ENCODE assay signal across 29 cellular contexts in genomic region chr2:172220111-172220510, GRCh38.
"Had no signal": no experiment of that assay in that cellular context is flagged by ENCODE, and none has a peak within 500 bp of the region (broad histone marks: within the 10 kb centered on the region; RNA-seq: fewer than 3 reads in every experiment).

No MANE protein-coding gene starts in this region.

- H3K4me1 ChIP-seq: ascending aorta had no signal

- H3K4me3 ChIP-seq: ascending aorta, body of pancreas had no signal

- H3K4me1 Mint-ChIP-seq: activated B cell treated with CpG ODN at 0.5 μM for 24 hours, IgD-negative memory B cell had no signal

- H3K27me3 ChIP-seq: ascending aorta, body of pancreas had no signal

- H3K9me3 ChIP-seq: ascending aorta, body of pancreas had no signal

- H3K36me3 Mint-ChIP-seq: activated CD8-positive, alpha-beta memory T cell treated with anti-CD3 and anti-CD28 coated beads, Interleukin-2, amount 10 ng/mL, durations not matched to agents 7 days and 5 days; activated naive CD4-positive, alpha-beta T cell treated with anti-CD3 and anti-CD28 coated beads, Interleukin-2, amount 50 U/mL, for 72 hours had no signal

- DNase-seq: activated B cell treated with CpG ODN at 0.5 μM for 24 hours; activated CD4-positive, alpha-beta T cell treated with anti-CD3 and anti-CD28 coated beads for 1 hour; activated CD4-positive, alpha-beta T cell treated with anti-CD3 and anti-CD28 coated beads, Interleukin-2, amount 10 ng/mL, durations not matched to agents 24 days and 14 days; activated CD4-positive, alpha-beta T cell treated with anti-CD3 and anti-CD28 coated beads, Interleukin-2, amount 50 U/mL, for 48 hours; activated CD8-positive, alpha-beta memory T cell treated with anti-CD3 and anti-CD28 coated beads, Interleukin-2, amount 10 ng/mL, durations not matched to agents 7 days and 5 days; activated effector memory CD4-positive, alpha-beta T cell treated with anti-CD3 and anti-CD28 coated beads, Interleukin-2, amount 50 U/mL, for 16 hours; activated naive CD4-positive, alpha-beta T cell treated with Interleukin-2 at 50 U/mL for 16 hours; activated naive CD8-positive, alpha-beta T cell treated with anti-CD3 and anti-CD28 coated beads, Interleukin-2, amount 50 U/mL, for 24 hours; activated T-cell treated with anti-CD3 and anti-CD28 coated beads, Interleukin-2, amount 50 U/mL, for 24 hours; amniotic stem cell; body of pancreas; central memory CD4-positive, alpha-beta T cell; MM.1S; NCI-H1048; NCI-H1417; NCI-H1694; NCI-H2029; NCI-H2107; NCI-H345; NCI-H510A; NCI-H526 treated with DMSO at 0.1 percent for 48 hours; NCI-H82; PC-3; SHP77 treated with DMSO at 0.1 percent for 48 hours; T-helper 1 cell had no signal

- H3K27ac Mint-ChIP-seq: activated B cell treated with CpG ODN at 0.5 μM for 24 hours; activated CD4-positive, alpha-beta T cell treated with anti-CD3 and anti-CD28 coated beads, Interleukin-2, amount 10 ng/mL, durations not matched to agents 24 days and 14 days; activated CD8-positive, alpha-beta memory T cell treated with anti-CD3 and anti-CD28 coated beads, Interleukin-2, amount 10 ng/mL, durations not matched to agents 7 days and 5 days; activated naive CD4-positive, alpha-beta T cell treated with anti-CD3 and anti-CD28 coated beads, Interleukin-2, amount 50 U/mL, for 72 hours; activated naive CD8-positive, alpha-beta T cell treated with anti-CD3 and anti-CD28 coated beads, Interleukin-2, amount 50 U/mL, for 24 hours; activated T-cell treated with anti-CD3 and anti-CD28 coated beads, Interleukin-2, amount 50 U/mL, for 24 hours; activated T-helper 1 cell treated with anti-CD3 and anti-CD28 coated beads, Interleukin-12 subunit alpha, Interleukin-12 subunit beta, Interleukin-2, Interleukin-4 antibody, amounts not matched to agents 30 ng/mL and 10 ng/mL and 1 ng/mL, durations not matched to agents 14 hours and 24 hours and 36 hours; IgD-negative memory B cell had no signal

- H3K9me3 Mint-ChIP-seq: activated B cell treated with CpG ODN at 0.5 μM for 24 hours; activated naive CD8-positive, alpha-beta T cell treated with anti-CD3 and anti-CD28 coated beads, Interleukin-2, amount 50 U/mL, for 24 hours; activated T-cell treated with anti-CD3 and anti-CD28 coated beads, Interleukin-2, amount 50 U/mL, for 24 hours; activated T-helper 1 cell treated with anti-CD3 and anti-CD28 coated beads, Interleukin-12 subunit alpha, Interleukin-12 subunit beta, Interleukin-2, Interleukin-4 antibody, amounts not matched to agents 30 ng/mL and 10 ng/mL and 1 ng/mL, durations not matched to agents 14 hours and 24 hours and 36 hours had no signal

- H3K36me3 ChIP-seq: ascending aorta had no signal

- H3K27me3 Mint-ChIP-seq: activated CD4-positive, alpha-beta T cell treated with anti-CD3 and anti-CD28 coated beads, Interleukin-2, amount 10 ng/mL, durations not matched to agents 24 days and 14 days; activated CD8-positive, alpha-beta memory T cell treated with anti-CD3 and anti-CD28 coated beads, Interleukin-2, amount 10 ng/mL, durations not matched to agents 7 days and 5 days; activated T-cell treated with anti-CD3 and anti-CD28 coated beads, Interleukin-2, amount 50 U/mL, for 24 hours had no signal

- H3K4me3 Mint-ChIP-seq: activated B cell treated with CpG ODN at 0.5 μM for 24 hours; activated CD4-positive, alpha-beta T cell treated with anti-CD3 and anti-CD28 coated beads, Interleukin-2, amount 10 ng/mL, durations not matched to agents 24 days and 14 days; activated CD8-positive, alpha-beta memory T cell treated with anti-CD3 and anti-CD28 coated beads, Interleukin-2, amount 10 ng/mL, durations not matched to agents 7 days and 5 days; activated naive CD8-positive, alpha-beta T cell treated with anti-CD3 and anti-CD28 coated beads, Interleukin-2, amount 50 U/mL, for 24 hours; activated T-cell treated with anti-CD3 and anti-CD28 coated beads, Interleukin-2, amount 50 U/mL, for 24 hours; activated T-helper 1 cell treated with anti-CD3 and anti-CD28 coated beads, Interleukin-12 subunit alpha, Interleukin-12 subunit beta, Interleukin-2, Interleukin-4 antibody, amounts not matched to agents 30 ng/mL and 10 ng/mL and 1 ng/mL, durations not matched to agents 14 hours and 24 hours and 36 hours; IgD-negative memory B cell had no signal
